ENCODE assay signal across 23 cellular contexts in the genomic region with DNA sequence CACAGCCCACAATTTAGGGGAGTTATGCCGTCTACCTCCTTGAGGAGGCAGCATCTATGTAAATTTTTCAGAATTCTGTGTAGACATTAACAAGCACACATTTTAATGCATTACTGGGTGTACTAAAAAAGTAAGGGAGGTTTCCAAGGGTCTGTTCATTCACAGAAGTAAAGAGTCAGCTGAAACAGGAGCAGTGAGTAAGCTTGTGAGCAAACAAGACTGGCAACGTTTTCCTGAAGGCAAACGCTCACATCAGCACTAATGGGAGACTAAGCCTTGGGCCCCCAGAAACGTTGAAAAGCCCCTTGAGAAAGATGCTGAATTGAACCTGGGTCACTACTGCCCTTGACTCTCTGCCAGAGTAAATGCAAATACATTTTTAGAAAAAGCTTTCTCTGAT. TPM values are rescaled to one million over a fixed set of nuclear protein-coding genes. Genes with fewer than 3 reads are reported as not detected.
DNase-seq lines count a peak whose midpoint lies in the region; ATAC-seq and TF ChIP-seq lines count a peak whose summit lies in the region.
"Had no signal": no experiment of that assay in that cellular context is flagged by ENCODE, and none has a peak within 500 bp of the region (broad histone marks: within the 10 kb centered on the region; RNA-seq: fewer than 3 reads in every experiment).

No MANE protein-coding gene starts in this region.

- H3K4me1 Mint-ChIP-seq in activated CD4-positive, alpha-beta T cell treated with anti-CD3 and anti-CD28 coated beads for 36 hours, result peaks cover 45% of the 10 kb centered on the region
- H3K4me1 Mint-ChIP-seq in WTC11, result peaks cover 15% of the 10 kb centered on the region
- H3K4me1 Mint-ChIP-seq in glutamatergic neuron (ENCODE audit: low read depth, unreplicated experiment), result peaks cover 6% of the 10 kb centered on the region

- no peaks in the 10 kb centered on the region for H3K9me3 Mint-ChIP-seq in activated CD4-positive, alpha-beta T cell treated with anti-CD3 and anti-CD28 coated beads for 36 hours (ENCODE audit: low read depth)
- H3K9me3 Mint-ChIP-seq in WTC11 (no peaks in the 10 kb centered on the region), glutamatergic neuron (ENCODE audit: unreplicated experiment) (peaks cover 3% of the 10 kb centered on the region)
- H3K9me3 Mint-ChIP-seq: activated CD4-positive, alpha-beta T cell treated with anti-CD3 and anti-CD28 coated beads, Interleukin-2, amount 10 ng/mL, durations not matched to agents 7 days and 5 days; activated naive CD4-positive, alpha-beta T cell treated with anti-CD3 and anti-CD28 coated beads, Interleukin-2, amount 10 ng/mL, durations not matched to agents 7 days and 5 days had no signal

- H3K27ac Mint-ChIP-seq in activated CD4-positive, alpha-beta T cell treated with anti-CD3 and anti-CD28 coated beads for 36 hours, result peak overlapping the region; percentile 3
- H3K27ac Mint-ChIP-seq in WTC11, result peak overlapping the region; percentile 40
- no peak overlapping the region for H3K27ac Mint-ChIP-seq in glutamatergic neuron (ENCODE audit: unreplicated experiment)
- H3K27ac Mint-ChIP-seq: activated CD4-positive, alpha-beta T cell treated with anti-CD3 and anti-CD28 coated beads, Interleukin-2, amount 10 ng/mL, durations not matched to agents 7 days and 5 days; activated naive CD4-positive, alpha-beta T cell treated with anti-CD3 and anti-CD28 coated beads, Interleukin-2, amount 10 ng/mL, durations not matched to agents 7 days and 5 days had no signal

- intact Hi-C loops in activated CD4-positive, alpha-beta T cell treated with anti-CD3 and anti-CD28 coated beads for 36 hours (cut with DNase I, micrococcal nuclease), result no loop called here

- peaks cover 7% of the 10 kb centered on the region for H3K36me3 Mint-ChIP-seq in activated CD4-positive, alpha-beta T cell treated with anti-CD3 and anti-CD28 coated beads for 36 hours (ENCODE audit: low read depth)
- no peaks in the 10 kb centered on the region for H3K36me3 Mint-ChIP-seq in WTC11
- H3K36me3 Mint-ChIP-seq in glutamatergic neuron (ENCODE audit: unreplicated experiment), result no peaks in the 10 kb centered on the region

- no peak for ATAC-seq in activated CD4-positive, alpha-beta T cell treated with anti-CD3 and anti-CD28 coated beads for 36 hours
- ATAC-seq in WTC11, result no peak
- ATAC-seq in HG03280 (IDR thresholded peaks at IDR 0.05; ENCODE audit: unreplicated experiment), result no peak
- ATAC-seq: body of pancreas, heart left ventricle, K562 had no signal

- CTCF ChIA-PET in activated CD4-positive, alpha-beta T cell treated with anti-CD3 and anti-CD28 coated beads for 36 hours (lab: Charles Lee), result interaction anchor here (0.6 to 1.3 kb wide), 3 partner anchors 15 to 69 kb away, joined by 3 to 4 read pairs (median 3); no protein-coding TSS in a partner anchor
- CTCF ChIA-PET in WTC11 (lab: Charles Lee), result interaction anchor here (0.8 kb wide), 1 partner anchor 87 kb away, joined by 3 read pairs; no protein-coding TSS in a partner anchor

- H3K27me3 Mint-ChIP-seq in activated CD4-positive, alpha-beta T cell treated with anti-CD3 and anti-CD28 coated beads for 36 hours, result no peaks in the 10 kb centered on the region
- no peaks in the 10 kb centered on the region for H3K27me3 Mint-ChIP-seq in WTC11 (ENCODE audit: low read depth)
- no peaks in the 10 kb centered on the region for H3K27me3 Mint-ChIP-seq in glutamatergic neuron (ENCODE audit: unreplicated experiment)
- H3K27me3 Mint-ChIP-seq: activated CD4-positive, alpha-beta T cell treated with anti-CD3 and anti-CD28 coated beads, Interleukin-2, amount 10 ng/mL, durations not matched to agents 7 days and 5 days; activated naive CD4-positive, alpha-beta T cell treated with anti-CD3 and anti-CD28 coated beads, Interleukin-2, amount 10 ng/mL, durations not matched to agents 7 days and 5 days had no signal

- no peak overlapping the region for H3K4me3 Mint-ChIP-seq in activated CD4-positive, alpha-beta T cell treated with anti-CD3 and anti-CD28 coated beads for 36 hours
- H3K4me3 Mint-ChIP-seq in WTC11 (no peak overlapping the region), glutamatergic neuron (ENCODE audit: unreplicated experiment) (no peak overlapping the region)
- H3K4me3 Mint-ChIP-seq: activated CD4-positive, alpha-beta T cell treated with anti-CD3 and anti-CD28 coated beads, Interleukin-2, amount 10 ng/mL, durations not matched to agents 7 days and 5 days; activated naive CD4-positive, alpha-beta T cell treated with anti-CD3 and anti-CD28 coated beads, Interleukin-2, amount 10 ng/mL, durations not matched to agents 7 days and 5 days had no signal

- POLR2A ChIA-PET in activated CD4-positive, alpha-beta T cell treated with anti-CD3 and anti-CD28 coated beads for 36 hours (lab: Charles Lee), result interaction anchor here (0.6 kb wide), 1 partner anchor 22 kb away, joined by 3 read pairs; no protein-coding TSS in a partner anchor
- POLR2A ChIA-PET in WTC11 (lab: Charles Lee), result no interaction called here

- DNase-seq in activated CD4-positive, alpha-beta T cell treated with anti-CD3 and anti-CD28 coated beads for 36 hours, result no peak
- DNase-seq in activated CD4-positive, alpha-beta T cell treated with anti-CD3 and anti-CD28 coated beads for 4 hours, result no peak
- DNase-seq in WTC11 (ENCODE audit: low spot score), result no peak
- peak; percentile 21 for DNase-seq in iris pigment epithelial cell (ENCODE audit: low read depth)
- peak; percentile 56 for DNase-seq in renal cortical epithelial cell (ENCODE audit: low read depth)
- DNase-seq in NK-92 treated with Interleukin-12 subunit alpha and Interleukin-12 subunit beta, amount 100 ng/mL, for 24 hours (lab: John Stamatoyannopoulos, UW), result no peak
- no peak for DNase-seq in glutamatergic neuron
- DNase-seq: activated CD4-positive, alpha-beta T cell treated with anti-CD3 and anti-CD28 coated beads, Interleukin-2, amount 10 ng/mL, durations not matched to agents 7 days and 5 days; activated naive CD4-positive, alpha-beta T cell treated with anti-CD3 and anti-CD28 coated beads, Interleukin-2, amount 10 ng/mL, durations not matched to agents 7 days and 5 days; BE2C; body of pancreas; Calu3; EL; heart left ventricle; NCI-H1694 treated with DMSO at 0.1 percent for 48 hours; NCI-H2227 treated with DMSO at 0.1 percent for 48 hours; NCI-H774; SJCRH30; stimulated activated CD4-positive, alpha-beta T cell treated with anti-CD3 and anti-CD28 coated beads, Interleukin-12 subunit alpha, Interleukin-12 subunit beta, amount 100 ng/mL, for 4 hours; T-helper 1 cell; uterus had no signal

- no peak for TF ChIP-seq CTCF in WTC11 (IDR thresholded peaks at IDR 0.05)
- no peak for TF ChIP-seq CTCF in glutamatergic neuron (IDR thresholded peaks at IDR 0.05; ENCODE audit: partially characterized antibody, unreplicated experiment)

TF ChIP-seq in WTC11, 78 proteins besides CTCF, POLR2A, EP300 and RAD21 (continues in another document):
- no peak for TF ChIP-seq ZBTB21 (CRISPR knock-in tag; IDR thresholded peaks at IDR 0.05; ENCODE audit: borderline replicate concordance)
- no peak for TF ChIP-seq AFF4 (CRISPR knock-in tag; IDR thresholded peaks at IDR 0.05; ENCODE audit: borderline replicate concordance)
- TF ChIP-seq CREM (CRISPR knock-in tag; IDR thresholded peaks at IDR 0.05), result no peak
- TF ChIP-seq, protein P1, sequence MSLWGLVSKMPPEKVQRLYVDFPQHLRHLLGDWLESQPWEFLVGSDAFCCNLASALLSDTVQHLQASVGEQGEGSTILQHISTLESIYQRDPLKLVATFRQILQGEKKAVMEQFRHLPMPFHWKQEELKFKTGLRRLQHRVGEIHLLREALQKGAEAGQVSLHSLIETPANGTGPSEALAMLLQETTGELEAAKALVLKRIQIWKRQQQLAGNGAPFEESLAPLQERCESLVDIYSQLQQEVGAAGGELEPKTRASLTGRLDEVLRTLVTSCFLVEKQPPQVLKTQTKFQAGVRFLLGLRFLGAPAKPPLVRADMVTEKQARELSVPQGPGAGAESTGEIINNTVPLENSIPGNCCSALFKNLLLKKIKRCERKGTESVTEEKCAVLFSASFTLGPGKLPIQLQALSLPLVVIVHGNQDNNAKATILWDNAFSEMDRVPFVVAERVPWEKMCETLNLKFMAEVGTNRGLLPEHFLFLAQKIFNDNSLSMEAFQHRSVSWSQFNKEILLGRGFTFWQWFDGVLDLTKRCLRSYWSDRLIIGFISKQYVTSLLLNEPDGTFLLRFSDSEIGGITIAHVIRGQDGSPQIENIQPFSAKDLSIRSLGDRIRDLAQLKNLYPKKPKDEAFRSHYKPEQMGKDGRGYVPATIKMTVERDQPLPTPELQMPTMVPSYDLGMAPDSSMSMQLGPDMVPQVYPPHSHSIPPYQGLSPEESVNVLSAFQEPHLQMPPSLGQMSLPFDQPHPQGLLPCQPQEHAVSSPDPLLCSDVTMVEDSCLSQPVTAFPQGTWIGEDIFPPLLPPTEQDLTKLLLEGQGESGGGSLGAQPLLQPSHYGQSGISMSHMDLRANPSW (CRISPR knock-in tag; conservative IDR thresholded peaks at IDR 0.05; ENCODE audit: low read depth), result no peak
- TF ChIP-seq ATF1 (CRISPR knock-in tag; IDR thresholded peaks at IDR 0.05), result no peak

RNA-seq across cellular contexts. Expression of gene RPRD2, which starts 25.7 kb away (rescaled TPM):
- 10 to 100 TPM; 24.4 to 32.2 TPM for total RNA-seq in activated CD4-positive, alpha-beta T cell treated with anti-CD3 and anti-CD28 coated beads for 36 hours
- 25.4 to 26.4 TPM (median 26.1 TPM) in 3 replicates for total RNA-seq in WTC11 (2021)
- total RNA-seq in renal cortical epithelial cell, result 7.8 and 19.4 TPM in 2 replicates
- total RNA-seq in glutamatergic neuron (ENCODE audit: unreplicated experiment), result 26.9 TPM

Comparison
In these comparisons a context has a peak if more than half of its experiments do, and no peak if none do; other contexts are left out.
1. DNase-seq: peak in iris pigment epithelial cell (single experiment) and renal cortical epithelial cell (single experiment); none in activated CD4-positive, alpha-beta T cell treated with anti-CD3 and anti-CD28 coated beads for 36 hours (single experiment), activated CD4-positive, alpha-beta T cell treated with anti-CD3 and anti-CD28 coated beads for 4 hours (0 of 2), WTC11 (single experiment), NK-92 treated with Interleukin-12 subunit alpha and Interleukin-12 subunit beta, amount 100 ng/mL, for 24 hours (single experiment) and glutamatergic neuron (single experiment).